23 cellular contexts compared by ENCODE assay signal in the genomic region with DNA sequence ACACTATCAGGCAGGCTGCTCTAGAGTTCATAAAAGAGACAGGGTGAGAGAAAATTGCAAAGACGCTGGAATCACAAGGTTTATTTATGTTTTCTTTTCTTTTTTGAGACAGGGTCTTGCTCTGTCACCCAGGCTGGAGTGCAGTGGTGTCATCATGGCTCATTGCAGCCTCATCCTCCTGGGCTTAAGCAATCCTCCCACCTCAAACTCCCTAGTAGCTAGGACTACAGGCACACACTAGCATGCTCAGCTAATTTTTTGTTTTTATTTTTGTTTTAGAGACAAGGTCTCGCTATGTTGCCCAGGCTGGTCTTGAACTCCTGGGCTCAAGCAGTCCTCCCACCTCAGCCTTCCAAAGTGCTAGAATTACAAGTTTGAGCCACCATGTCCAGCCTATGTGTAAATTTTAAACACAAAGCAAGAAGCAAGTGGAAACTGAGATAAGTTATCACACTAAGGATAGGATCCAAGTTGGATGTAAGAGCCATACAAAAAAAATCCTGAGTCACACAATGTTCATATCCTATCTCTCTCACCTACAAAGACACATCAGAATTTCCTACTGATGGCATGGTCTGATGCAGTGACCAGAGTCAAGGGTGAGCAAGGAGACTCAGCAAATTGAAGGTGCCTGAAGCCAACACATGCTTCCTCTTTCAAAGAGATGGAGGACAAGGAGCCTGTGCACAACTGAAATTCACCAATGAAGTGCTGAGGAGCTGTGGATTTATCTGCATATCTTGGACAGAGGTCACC.
"Had no signal": no experiment of that assay in that cellular context is flagged by ENCODE, and none has a peak within 500 bp of the region (broad histone marks: within the 10 kb centered on the region; RNA-seq: fewer than 3 reads in every experiment).

No MANE protein-coding gene starts in this region.

- H3K27ac Mint-ChIP-seq: activated CD4-positive, alpha-beta memory T cell treated with anti-CD3 and anti-CD28 coated beads, Interleukin-2, amount 10 ng/mL, durations not matched to agents 7 days and 5 days; activated CD4-positive, alpha-beta T cell treated with anti-CD3 and anti-CD28 coated beads, Interleukin-2, amount 10 ng/mL, durations not matched to agents 7 days and 5 days; activated naive CD4-positive, alpha-beta T cell treated with anti-CD3 and anti-CD28 coated beads, Interleukin-2, amount 10 ng/mL, durations not matched to agents 7 days and 5 days; activated naive CD8-positive, alpha-beta T cell treated with anti-CD3 and anti-CD28 coated beads for 36 hours; activated T-helper 2 cell treated with anti-CD3 and anti-CD28 coated beads, Interferon-gamma antibody, Interleukin-2, Interleukin-4, amounts not matched to agents 10 μg/mL and 5 μg/mL and 100 μg/mL, durations not matched to agents 14 hours and 24 hours and 36 hours; T-helper 17 cell had no signal

- H3K27me3 ChIP-seq: brain microvascular endothelial cell, Peyer's patch had no signal

- H3K36me3 ChIP-seq: brain microvascular endothelial cell, Peyer's patch had no signal

- H3K36me3 Mint-ChIP-seq: activated naive CD4-positive, alpha-beta T cell treated with anti-CD3 and anti-CD28 coated beads, Interleukin-2, amount 10 ng/mL, durations not matched to agents 7 days and 5 days had no signal

- H3K4me3 ChIP-seq: Peyer's patch had no signal

- FAIRE-seq: colon, TTC549 had no signal

- H3K4me3 Mint-ChIP-seq: activated CD4-positive, alpha-beta memory T cell treated with anti-CD3 and anti-CD28 coated beads, Interleukin-2, amount 10 ng/mL, durations not matched to agents 7 days and 5 days; activated CD4-positive, alpha-beta T cell treated with anti-CD3 and anti-CD28 coated beads, Interleukin-2, amount 10 ng/mL, durations not matched to agents 7 days and 5 days; activated naive CD4-positive, alpha-beta T cell treated with anti-CD3 and anti-CD28 coated beads, Interleukin-2, amount 10 ng/mL, durations not matched to agents 7 days and 5 days; activated naive CD8-positive, alpha-beta T cell treated with anti-CD3 and anti-CD28 coated beads for 36 hours; activated T-cell treated with anti-CD3 and anti-CD28 coated beads, Interleukin-2, amount 50 U/mL, for 72 hours; T-helper 17 cell had no signal

- H3K27me3 Mint-ChIP-seq: activated naive CD8-positive, alpha-beta T cell treated with anti-CD3 and anti-CD28 coated beads for 36 hours; T-helper 17 cell had no signal

- DNase-seq: activated CD4-positive, alpha-beta memory T cell treated with anti-CD3 and anti-CD28 coated beads, Interleukin-2, amount 10 ng/mL, durations not matched to agents 7 days and 5 days; activated CD4-positive, alpha-beta T cell treated with anti-CD3 and anti-CD28 coated beads, Interleukin-2, amount 10 ng/mL, durations not matched to agents 7 days and 5 days; activated CD4-positive, CD25-positive, alpha-beta regulatory T cell; activated gamma-delta T cell treated with Interleukin-2 at 50 U/mL for 16 hours; activated naive CD4-positive, alpha-beta T cell treated with anti-CD3 and anti-CD28 coated beads, Interleukin-2, amount 10 ng/mL, durations not matched to agents 7 days and 5 days; activated naive CD8-positive, alpha-beta T cell treated with anti-CD3 and anti-CD28 coated beads for 36 hours; activated T-cell treated with anti-CD3 and anti-CD28 coated beads for 4 hours; activated T-cell treated with anti-CD3 and anti-CD28 coated beads, Interleukin-2, amount 50 U/mL, for 72 hours; brain microvascular endothelial cell; cerebellar nuclear complex; NCI-H1105 treated with DMSO at 0.1 percent for 48 hours; NCI-H1436 treated with DMSO at 0.1 percent for 48 hours; NCI-H187; NCI-H2081; NCI-H446 treated with DMSO at 0.1 percent for 48 hours; NCI-H524 treated with DMSO at 0.1 percent for 48 hours; Peyer's patch; SHP77 treated with DMSO at 0.1 percent for 48 hours; T-helper 17 cell; T1000 had no signal
